Comparison of ENCODE assay signal across 18 cellular contexts in the genomic region with DNA sequence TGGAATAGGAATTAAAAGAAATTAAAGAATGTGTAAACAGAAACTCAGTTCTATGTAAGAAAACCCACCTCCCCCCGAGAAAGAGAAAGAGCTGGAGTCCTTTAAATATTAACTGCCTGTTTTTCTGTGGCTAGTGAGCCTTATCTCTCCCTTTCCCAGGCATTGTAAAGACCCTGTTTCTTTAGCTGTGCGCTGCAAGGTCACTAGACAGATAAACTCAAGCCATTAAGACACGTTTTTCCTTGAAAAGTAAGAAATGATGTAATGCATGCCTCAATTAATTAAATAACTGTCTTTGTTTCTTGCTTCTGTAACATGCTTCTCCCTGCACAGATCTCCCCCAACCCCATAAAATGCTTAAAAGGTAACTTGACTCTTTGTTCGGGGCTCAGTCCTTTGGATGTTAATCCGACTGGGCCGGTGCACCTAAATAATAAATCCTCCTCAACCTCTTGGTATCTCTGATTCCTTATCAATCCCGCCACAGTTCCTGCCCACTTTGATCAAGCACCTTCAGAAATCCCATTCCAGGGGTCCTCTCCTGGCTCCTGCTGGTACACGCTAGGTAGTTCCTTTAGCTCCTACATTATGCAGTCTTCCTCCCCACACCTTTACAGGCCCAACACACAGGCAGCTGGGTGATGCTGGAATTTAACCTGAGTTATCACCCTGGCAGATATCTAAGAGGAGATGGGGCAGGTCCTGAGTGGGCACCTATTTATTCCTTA. TPM values are rescaled to one million over a fixed set of nuclear protein-coding genes. Genes with fewer than 3 reads are reported as not detected.
"Had no signal": no experiment of that assay in that cellular context is flagged by ENCODE, and none has a peak within 500 bp of the region (broad histone marks: within the 10 kb centered on the region; RNA-seq: fewer than 3 reads in every experiment).

No MANE protein-coding gene starts in this region.

- H3K27me3 ChIP-seq: brain microvascular endothelial cell, gastroesophageal sphincter, pancreas, spleen, transverse colon had no signal

- H3K27ac ChIP-seq: brain microvascular endothelial cell, epithelial cell of prostate, gastroesophageal sphincter, left ventricle myocardium inferior, spleen, transverse colon had no signal

- ATAC-seq: gastroesophageal sphincter; pancreas; sciatic nerve; stimulated activated naive B cell treated with anti-CD40 and anti-IgM and Interleukin-4, amounts not matched to agents 10 μg/mL and 1 μg/mL and 100 μg/mL, for 72 hours; T-cell had no signal

- H3K36me3 ChIP-seq: brain microvascular endothelial cell, gastroesophageal sphincter, left ventricle myocardium inferior, pancreas, spleen, transverse colon had no signal

- DNase-seq: activated CD4-positive, alpha-beta T cell treated with anti-CD3 and anti-CD28 coated beads, Interleukin-2, amount 10 ng/mL, durations not matched to agents 7 days and 5 days; activated CD4-positive, CD25-positive, alpha-beta regulatory T cell; activated CD8-positive, alpha-beta memory T cell treated with anti-CD3 and anti-CD28 coated beads for 24 hours; activated T-cell treated with anti-CD3 and anti-CD28 coated beads for 4 hours; amniotic stem cell; brain microvascular endothelial cell; effector memory CD4-positive, alpha-beta T cell; left ventricle myocardium inferior; pancreas; spleen; stimulated activated CD4-positive, alpha-beta T cell treated with anti-CD3 and anti-CD28 coated beads, Interleukin-1b, Interleukin-23, amount 100 ng/mL, for 48 hours; stimulated activated naive B cell treated with anti-CD40 and anti-IgM and Interleukin-4, amounts not matched to agents 10 μg/mL and 1 μg/mL and 100 μg/mL, for 72 hours; T-cell; transverse colon had no signal

- H3K4me3 ChIP-seq: gastroesophageal sphincter, left ventricle myocardium inferior, pancreas, spleen, transverse colon had no signal

- H3K9me3 ChIP-seq: gastroesophageal sphincter, left ventricle myocardium inferior, pancreas, spleen, transverse colon had no signal

RNA-seq across cellular contexts. Expression of gene TACSTD2, which starts 27.7 kb away (rescaled TPM):
- total RNA-seq: activated CD4-positive, alpha-beta T cell treated with anti-CD3 and anti-CD28 coated beads, Interleukin-2, amount 10 ng/mL, durations not matched to agents 7 days and 5 days had no signal
- polyA plus RNA-seq: neural cell had no signal
